In genomic region chr17:7308625-7309433, GRCh38 we compare ENCODE assay signal across 8 cellular contexts. TPM values are rescaled to one million over a fixed set of nuclear protein-coding genes. Genes with fewer than 3 reads are reported as not detected.
A peak's percentile ranks its signal among the peaks of the same experiment; 100 is the strongest.
DNase-seq lines count a peak whose midpoint lies in the region; ATAC-seq and TF ChIP-seq lines count a peak whose summit lies in the region.

No MANE protein-coding gene starts in this region.

- peak; percentile 25 for ATAC-seq in activated CD8-positive, alpha-beta T cell treated with anti-CD3 and anti-CD28 coated beads, Interleukin-2, amount 10 ng/mL, durations not matched to agents 7 days and 5 days
- ATAC-seq in HG02759 (IDR thresholded peaks at IDR 0.05; ENCODE audit: unreplicated experiment) = no peak

- DNase-seq in CD1c-positive myeloid dendritic cell (ENCODE audit: extremely low spot score) (peak; percentile 83), HFFc6 (peak; percentile 80), NCI-H82 (lab: John Stamatoyannopoulos, UW) (peak; percentile 90), lung microvascular endothelial cell (ENCODE audit: low read depth in 2 of 2) (peak; percentile 83 to 86)
- peak; percentile 89 for DNase-seq in activated CD8-positive, alpha-beta T cell treated with anti-CD3 and anti-CD28 coated beads, Interleukin-2, amount 10 ng/mL, durations not matched to agents 7 days and 5 days
- peak; percentile 84 for DNase-seq in effector CD4-positive, alpha-beta T cell
- DNase-seq in stimulated activated CD4-positive, alpha-beta T cell treated with anti-CD3 and anti-CD28 coated beads, TNF-alpha, amount 100 ng/mL, for 48 hours (ENCODE audit: low read depth in 3 of 3) = peak; percentile 60 to 80 (median 75)

- no peak for TF ChIP-seq CTCF in HFFc6 (IDR thresholded peaks at IDR 0.05)

- peak overlapping the region; percentile 94 for H3K27ac Mint-ChIP-seq in HFFc6
- H3K27ac Mint-ChIP-seq in activated CD8-positive, alpha-beta T cell treated with anti-CD3 and anti-CD28 coated beads, Interleukin-2, amount 10 ng/mL, durations not matched to agents 7 days and 5 days = peak overlapping the region; percentile 94

- H3K36me3 Mint-ChIP-seq in HFFc6 (ENCODE audit: low read depth) = peaks cover 50% of the 10 kb centered on the region
- peaks cover 54% of the 10 kb centered on the region for H3K36me3 Mint-ChIP-seq in activated CD8-positive, alpha-beta T cell treated with anti-CD3 and anti-CD28 coated beads, Interleukin-2, amount 10 ng/mL, durations not matched to agents 7 days and 5 days (ENCODE audit: low read depth)

- CTCF ChIA-PET in activated CD8-positive, alpha-beta T cell treated with anti-CD3 and anti-CD28 coated beads, Interleukin-2, amount 10 ng/mL, durations not matched to agents 7 days and 5 days (lab: Charles Lee) = interaction anchor here (1.0 to 1.9 kb wide), 5 partner anchors 13 to 88 kb away, joined by 3 to 8 read pairs (median 4); partner anchors contain the start of gene ACAP1

- no peaks in the 10 kb centered on the region for H3K9me3 Mint-ChIP-seq in HFFc6
- no peaks in the 10 kb centered on the region for H3K9me3 Mint-ChIP-seq in activated CD8-positive, alpha-beta T cell treated with anti-CD3 and anti-CD28 coated beads, Interleukin-2, amount 10 ng/mL, durations not matched to agents 7 days and 5 days (ENCODE audit: insufficient read depth)

- POLR2A ChIA-PET in activated CD8-positive, alpha-beta T cell treated with anti-CD3 and anti-CD28 coated beads, Interleukin-2, amount 10 ng/mL, durations not matched to agents 7 days and 5 days (lab: Charles Lee) = interaction anchor here (0.5 to 4.5 kb wide), 11 partner anchors 19 to 864 kb away, joined by 3 to 29 read pairs (median 4); partner anchors contain the start of genes ACAP1, GABARAP, NEURL4 and SLC2A4

- peaks cover 16% of the 10 kb centered on the region for H3K27me3 Mint-ChIP-seq in HFFc6 (ENCODE audit: insufficient read depth)
- H3K27me3 Mint-ChIP-seq in activated CD8-positive, alpha-beta T cell treated with anti-CD3 and anti-CD28 coated beads, Interleukin-2, amount 10 ng/mL, durations not matched to agents 7 days and 5 days (ENCODE audit: low read depth) = no peaks in the 10 kb centered on the region

- H3K4me3 Mint-ChIP-seq in HFFc6 = peak overlapping the region; percentile 94
- peak overlapping the region; percentile 93 for H3K4me3 Mint-ChIP-seq in activated CD8-positive, alpha-beta T cell treated with anti-CD3 and anti-CD28 coated beads, Interleukin-2, amount 10 ng/mL, durations not matched to agents 7 days and 5 days

- peaks cover 52% of the 10 kb centered on the region for H3K4me1 Mint-ChIP-seq in HFFc6 (ENCODE audit: low read depth)
- peaks cover 55% of the 10 kb centered on the region for H3K4me1 Mint-ChIP-seq in activated CD8-positive, alpha-beta T cell treated with anti-CD3 and anti-CD28 coated beads, Interleukin-2, amount 10 ng/mL, durations not matched to agents 7 days and 5 days (ENCODE audit: low read depth)

RNA-seq across cellular contexts. Expression of gene EIF5A, which starts 1.4 kb away (rescaled TPM):
- 1,000 to 10,000 TPM; 1,011 to 1,116 (median 1,072) TPM for total RNA-seq in HFFc6 (2021; fragmentation: NEBNext Ultra II Directional; extraction: Animal tissue kit (Norgen Biotek cat#: 25700))
- total RNA-seq in activated CD8-positive, alpha-beta T cell treated with anti-CD3 and anti-CD28 coated beads, Interleukin-2, amount 10 ng/mL, durations not matched to agents 7 days and 5 days = 100 to 1,000 TPM; 685 to 690 TPM
- total RNA-seq in lung microvascular endothelial cell = 385 and 487 TPM in 2 replicates

RNA-seq across cellular contexts. Expression of gene GPS2, which starts 6.3 kb away (rescaled TPM):
- 10 to 100 TPM; 34.7 to 45.2 (median 40.7) TPM for total RNA-seq in HFFc6 (2021; fragmentation: NEBNext Ultra II Directional; extraction: Animal tissue kit (Norgen Biotek cat#: 25700))
- 10 to 100 TPM; 86.3 to 88.0 TPM for total RNA-seq in activated CD8-positive, alpha-beta T cell treated with anti-CD3 and anti-CD28 coated beads, Interleukin-2, amount 10 ng/mL, durations not matched to agents 7 days and 5 days
- 22.9 and 33.5 TPM in 2 replicates for total RNA-seq in lung microvascular endothelial cell

RNA-seq across cellular contexts. Expression of gene YBX2, which starts 14.4 kb away (rescaled TPM):
- total RNA-seq in HFFc6 (2021; fragmentation: NEBNext Ultra II Directional; extraction: Animal tissue kit (Norgen Biotek cat#: 25700)) = not detected
- under 1 TPM; 0.37 to 0.66 TPM for total RNA-seq in activated CD8-positive, alpha-beta T cell treated with anti-CD3 and anti-CD28 coated beads, Interleukin-2, amount 10 ng/mL, durations not matched to agents 7 days and 5 days
- total RNA-seq in lung microvascular endothelial cell = under 0.01 TPM in 2 replicates

RNA-seq across cellular contexts. Expression of gene NEURL4, which starts 20.3 kb away (rescaled TPM):
- 10 to 100 TPM; 18.7 to 24.6 (median 20.4) TPM for total RNA-seq in HFFc6 (2021; fragmentation: NEBNext Ultra II Directional; extraction: Animal tissue kit (Norgen Biotek cat#: 25700))
- total RNA-seq in activated CD8-positive, alpha-beta T cell treated with anti-CD3 and anti-CD28 coated beads, Interleukin-2, amount 10 ng/mL, durations not matched to agents 7 days and 5 days = 10 to 100 TPM; 45.6 to 47.0 TPM
- 7.4 and 13.1 TPM in 2 replicates for total RNA-seq in lung microvascular endothelial cell

RNA-seq across cellular contexts. Expression of gene SLC2A4, which starts 27.3 kb away (rescaled TPM):
- total RNA-seq in HFFc6 (2021; fragmentation: NEBNext Ultra II Directional; extraction: Animal tissue kit (Norgen Biotek cat#: 25700)) = under 1 TPM in 5 of 6 experiments, not detected in 1; 0.07 to 0.09 (median 0.09) TPM
- not detected for total RNA-seq in activated CD8-positive, alpha-beta T cell treated with anti-CD3 and anti-CD28 coated beads, Interleukin-2, amount 10 ng/mL, durations not matched to agents 7 days and 5 days
- 0.22 and 0.60 TPM in 2 replicates for total RNA-seq in lung microvascular endothelial cell
